ENCODE assay signal across 13 cellular contexts in the genomic region with DNA sequence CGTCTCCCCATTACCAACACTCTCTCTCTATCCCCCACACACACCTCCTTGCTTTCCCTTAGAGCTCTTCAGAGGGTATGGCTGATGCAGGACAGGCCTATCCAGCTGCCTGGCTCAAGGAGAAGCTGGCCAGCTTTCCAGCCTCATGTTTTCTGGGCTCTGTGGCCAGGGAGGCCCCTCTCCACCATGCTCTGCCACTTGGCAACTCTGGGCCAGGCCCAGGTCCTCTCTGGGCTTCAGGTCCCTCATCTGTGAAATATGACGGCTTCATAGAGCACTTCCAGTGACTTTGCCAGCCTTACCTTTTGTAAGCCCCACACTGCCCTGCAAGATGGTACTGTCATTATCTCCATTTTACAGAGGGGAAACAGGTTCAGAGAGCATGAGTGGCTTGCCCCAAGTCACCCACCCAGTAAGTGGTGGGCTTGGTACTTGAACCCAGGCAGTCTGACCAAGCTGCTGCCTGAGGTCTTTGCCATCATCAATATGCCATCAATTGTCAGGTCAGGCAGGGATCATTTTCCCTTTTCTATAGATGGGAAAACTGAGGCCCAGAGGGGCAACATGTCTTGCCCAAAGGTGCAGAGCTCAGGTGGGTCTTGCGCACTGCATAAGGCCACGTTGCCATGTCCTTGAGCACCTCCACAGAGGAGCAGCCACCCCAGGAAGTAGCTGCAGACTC. TPM values are rescaled to one million over a fixed set of nuclear protein-coding genes. Genes with fewer than 3 reads are reported as not detected.
DNase-seq lines count a peak whose midpoint lies in the region; ATAC-seq and TF ChIP-seq lines count a peak whose summit lies in the region.
"Had no signal": no experiment of that assay in that cellular context is flagged by ENCODE, and none has a peak within 500 bp of the region (broad histone marks: within the 10 kb centered on the region; RNA-seq: fewer than 3 reads in every experiment).

No MANE protein-coding gene starts in this region.

- DNase-seq in mammary epithelial cell (no peak), MCF 10A (ENCODE audit: unreplicated experiment) (no peak), T-helper 17 cell (no peak), left lobe of liver (ENCODE audit: low spot score) (peak; percentile 30), suprapubic skin (ENCODE audit: low spot score in 2 of 2) (peak; percentile 25 to 47), NCI-H2107 treated with DMSO at 0.1 percent for 48 hours (lab: John Stamatoyannopoulos, UW; ENCODE audit: unreplicated experiment) (no peak), LoVo (ENCODE audit: low spot score) (no peak), SW 1271 (lab: John Stamatoyannopoulos, UW) (no peak)
- DNase-seq: IMR-90, NCI-H2081, T1000 had no signal

- peaks cover 11% of the 10 kb centered on the region for H3K4me1 ChIP-seq in mammary epithelial cell (ENCODE audit: insufficient read depth, low read length)
- peaks cover 25% of the 10 kb centered on the region for H3K4me1 ChIP-seq in suprapubic skin

- H3K27ac ChIP-seq in mammary epithelial cell (ENCODE audit: insufficient read depth, low read depth, low read length) = no peak overlapping the region
- H3K27ac ChIP-seq in suprapubic skin = no peak overlapping the region
- H3K27ac ChIP-seq: cardiac muscle cell had no signal

- H3K36me3 ChIP-seq in mammary epithelial cell (ENCODE audit: insufficient read depth, low read length) (no peaks in the 10 kb centered on the region), suprapubic skin (no peaks in the 10 kb centered on the region)
- H3K36me3 ChIP-seq: cardiac muscle cell had no signal

- H3K9ac ChIP-seq in mammary epithelial cell (ENCODE audit: insufficient read depth, low read length) = no peak overlapping the region

- H3K36me3 Mint-ChIP-seq in MCF 10A (ENCODE audit: insufficient read depth, unreplicated experiment) (no peaks in the 10 kb centered on the region), T-helper 17 cell (ENCODE audit: low read depth) (peaks cover 2% of the 10 kb centered on the region)

- intact Hi-C loops in mammary epithelial cell (cut with micrococcal nuclease) = no loop called here
- intact Hi-C loops in MCF 10A (cut with micrococcal nuclease) = no loop called here

- dilution Hi-C loops in mammary epithelial cell (cut with HindIII; ENCODE audit: low sequenced_read_pairs) = no loop called here

- no peak overlapping the region for H3K4me3 ChIP-seq in mammary epithelial cell (replicated peaks in 1 of 3; ENCODE audit: insufficient read depth in 1 of 3, low read depth in 2 of 3, low read length in 3 of 3)
- H3K4me3 ChIP-seq in suprapubic skin = no peak overlapping the region
- H3K4me3 ChIP-seq: cardiac muscle cell, GM23338 had no signal

- ATAC-seq in T-helper 17 cell (no peak), left lobe of liver (no peak)
- ATAC-seq: GM23338 had no signal

- no TSS peak for BruUV-seq in mammary epithelial cell (replicated peaks; lab: Mats Ljungman, UMichigan)
- BruUV-seq in MCF 10A (replicated peaks; lab: Mats Ljungman, UMichigan) = no TSS peak

- CTCF ChIA-PET in mammary epithelial cell (lab: Charles Lee; ENCODE audit: low non-redundant PET) (no interaction called here), MCF 10A (lab: Yijun Ruan, JAX) (interaction anchor here (0.5 kb wide), 2 partner anchors 95 to 128 kb away, joined by 3 read pairs; no protein-coding TSS in a partner anchor)

- no peak for TF ChIP-seq EP300 in suprapubic skin (IDR thresholded peaks at IDR 0.05)

- no peaks in the 10 kb centered on the region for H3K9me3 ChIP-seq in mammary epithelial cell (replicated peaks; ENCODE audit: insufficient read depth, low read length)
- no peaks in the 10 kb centered on the region for H3K9me3 ChIP-seq in T-helper 17 cell (ENCODE audit: control insufficient read depth, low read length, poor library complexity, severe bottlenecking)
- H3K9me3 ChIP-seq in suprapubic skin = no peaks in the 10 kb centered on the region

- H3K27me3 Mint-ChIP-seq in MCF 10A (ENCODE audit: insufficient read depth, unreplicated experiment) (peaks cover 19% of the 10 kb centered on the region), T-helper 17 cell (no peaks in the 10 kb centered on the region)

- H3K4me3 Mint-ChIP-seq in MCF 10A (ENCODE audit: unreplicated experiment) = no peak overlapping the region
- peak overlapping the region; percentile 84 for H3K4me3 Mint-ChIP-seq in T-helper 17 cell
- H3K4me3 Mint-ChIP-seq: GM23338 had no signal

- H3K4me1 Mint-ChIP-seq in MCF 10A (ENCODE audit: insufficient read depth, unreplicated experiment) (no peaks in the 10 kb centered on the region), T-helper 17 cell (peaks cover 52% of the 10 kb centered on the region)

- no peak overlapping the region for H3K4me2 ChIP-seq in mammary epithelial cell (ENCODE audit: insufficient read depth, low read depth, low read length)
- H3K4me2 ChIP-seq: GM23338 had no signal

- no peaks in the 10 kb centered on the region for H3K9me3 Mint-ChIP-seq in MCF 10A (ENCODE audit: unreplicated experiment)
- H3K9me3 Mint-ChIP-seq: GM23338 had no signal

- H3K27ac Mint-ChIP-seq in MCF 10A (ENCODE audit: low read depth, unreplicated experiment) = no peak overlapping the region
- peak overlapping the region; percentile 88 for H3K27ac Mint-ChIP-seq in T-helper 17 cell

- H3K79me2 ChIP-seq in mammary epithelial cell (ENCODE audit: insufficient read depth, low read length) = no peaks in the 10 kb centered on the region

- in situ Hi-C loops in mammary epithelial cell (cut with MboI; ENCODE audit: low sequenced_read_pairs in 2 of 2) = no loop called here

- H4K20me1 ChIP-seq in mammary epithelial cell (ENCODE audit: insufficient read depth, low read length) = no peaks in the 10 kb centered on the region

- H2AFZ ChIP-seq in mammary epithelial cell (ENCODE audit: low read depth, low read length) = peak overlapping the region; percentile 60
- H2AFZ ChIP-seq: GM23338 had no signal

- POLR2A ChIA-PET in MCF 10A (lab: Yijun Ruan, JAX) = no interaction called here

- no peak for TF ChIP-seq POLR2A in suprapubic skin (IDR thresholded peaks at IDR 0.05)

- 59% methylated on average over 4 of the region's 4 CpGs for WGBS in mammary epithelial cell (ENCODE audit: low coverage, missing lambda C conversion rate)
- 68% methylated on average over 4 of the region's 4 CpGs for WGBS in suprapubic skin

- no peak for TF ChIP-seq CTCF in mammary epithelial cell (conservative IDR thresholded peaks at IDR 0.05 in 1 of 2, IDR thresholded peaks at IDR 0.05 in 1 of 2; ENCODE audit: extremely low read depth in 1 of 2, insufficient read depth in 1 of 2, low read depth in 1 of 2, low read length in 2 of 2)
- TF ChIP-seq CTCF in MCF 10A (IDR thresholded peaks at IDR 0.05; ENCODE audit: unreplicated experiment) = no peak
- TF ChIP-seq CTCF in suprapubic skin (IDR thresholded peaks at IDR 0.05) = no peak

- H3K27me3 ChIP-seq in mammary epithelial cell (ENCODE audit: insufficient read depth, low read length) (no peaks in the 10 kb centered on the region), suprapubic skin (no peaks in the 10 kb centered on the region)
- H3K27me3 ChIP-seq: cardiac muscle cell had no signal

RNA-seq across cellular contexts. Expression of a gene that starts 0.5 kb away (rescaled TPM):
- not detected for total RNA-seq in mammary epithelial cell
- polyA plus RNA-seq in mammary epithelial cell = not detected
- polyA minus RNA-seq in mammary epithelial cell = not detected
- not detected in 2 replicates for total RNA-seq in MCF 10A (2022)
- 1 to 10 TPM; 1.6 to 2.8 TPM for total RNA-seq in T-helper 17 cell
- 0.10 TPM for total RNA-seq in left lobe of liver
- total RNA-seq in suprapubic skin = under 1 TPM in 3 of 4 donors, not detected in 1; 0.16 to 0.53 (median 0.16) TPM
- total RNA-seq: cardiac muscle cell, IMR-90 had no signal
- polyA plus RNA-seq: cardiac muscle cell, IMR-90 had no signal

RNA-seq across cellular contexts. Expression of a gene that starts 5.5 kb away (rescaled TPM):
- total RNA-seq in mammary epithelial cell (1 to 10 TPM; 4.4 to 6.8 TPM), MCF 10A (2022) (3.8 and 4.1 TPM in 2 replicates), T-helper 17 cell (1 to 10 TPM; 3.1 to 4.9 TPM), left lobe of liver (0.83 TPM), suprapubic skin (10 to 100 TPM in 1 of 4 donors, 1 to 10 TPM in 3; 7.1 to 11.5 (median 8.5) TPM)
- polyA plus RNA-seq in mammary epithelial cell = 4.2 TPM
- 15.3 TPM for polyA minus RNA-seq in mammary epithelial cell

RNA-seq across cellular contexts. Expression of a gene that starts 55.6 kb away (rescaled TPM):
- 10 to 100 TPM; 14.8 to 20.0 TPM for total RNA-seq in mammary epithelial cell
- 13.9 TPM for polyA plus RNA-seq in mammary epithelial cell
- 34.1 TPM for polyA minus RNA-seq in mammary epithelial cell
- 6.4 and 7.5 TPM in 2 replicates for total RNA-seq in MCF 10A (2022)
- 1 to 10 TPM; 1.8 to 2.6 TPM for total RNA-seq in T-helper 17 cell
- 43.9 TPM for total RNA-seq in left lobe of liver
- 10 to 100 TPM; 29.8 to 66.8 (median 51.3) TPM for total RNA-seq in suprapubic skin

Comparison
In these comparisons a context has a peak if more than half of its experiments do, and no peak if none do; other contexts are left out.
1. DNase-seq: peak in left lobe of liver (single experiment) and suprapubic skin (2 of 2); none in mammary epithelial cell (single experiment), MCF 10A (single experiment), T-helper 17 cell (0 of 3), NCI-H2107 treated with DMSO at 0.1 percent for 48 hours (single experiment), LoVo (single experiment) and SW 1271 (0 of 2).